In the genomic region with DNA sequence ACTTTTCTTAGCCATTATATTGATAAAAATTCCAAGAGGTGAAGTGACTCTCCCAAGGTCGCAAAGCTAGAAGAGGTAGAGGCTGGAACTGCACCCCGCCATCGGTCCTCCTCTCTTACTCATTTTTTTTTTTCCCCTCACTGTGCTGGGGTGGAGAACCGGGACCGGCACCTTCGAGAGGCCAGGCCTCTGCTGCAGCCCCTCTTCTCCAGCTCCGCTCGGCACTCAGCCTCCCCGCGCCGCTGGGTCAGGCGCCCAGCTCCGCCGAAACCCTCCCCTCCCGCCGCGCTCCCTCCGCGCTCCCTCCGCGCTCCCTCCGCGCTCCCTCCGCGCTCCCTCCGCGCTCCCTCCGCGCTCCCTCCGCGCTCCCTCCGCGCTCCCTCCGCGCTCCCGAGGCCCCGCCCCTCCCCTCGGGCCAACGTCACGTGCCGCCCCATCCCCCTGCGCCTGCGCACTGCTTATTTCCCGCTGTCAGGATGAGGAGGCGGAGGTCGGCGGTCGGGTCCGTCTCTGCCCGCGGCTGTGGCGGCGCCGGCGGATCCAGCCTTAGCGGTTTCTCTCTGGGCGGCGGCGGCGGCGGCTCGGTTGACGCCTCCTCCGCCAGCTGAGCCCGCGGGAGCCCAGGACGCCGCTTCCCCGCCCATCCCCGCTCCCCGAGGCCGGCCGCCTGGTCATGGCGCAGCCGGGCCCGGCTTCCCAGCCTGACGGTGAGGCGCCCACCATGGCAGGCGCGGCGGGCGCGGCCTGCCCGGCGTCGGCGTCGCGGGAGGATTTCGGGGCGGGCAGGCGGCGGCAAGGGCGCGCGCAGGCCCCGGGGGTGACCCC, we compare ENCODE assay signal across 8 cellular contexts. TPM values are rescaled to one million over a fixed set of nuclear protein-coding genes. Genes with fewer than 3 reads are reported as not detected.
A peak's percentile ranks its signal among the peaks of the same experiment; 100 is the strongest.
DNase-seq lines count a peak whose midpoint lies in the region; ATAC-seq and TF ChIP-seq lines count a peak whose summit lies in the region.

A gene with protein sequence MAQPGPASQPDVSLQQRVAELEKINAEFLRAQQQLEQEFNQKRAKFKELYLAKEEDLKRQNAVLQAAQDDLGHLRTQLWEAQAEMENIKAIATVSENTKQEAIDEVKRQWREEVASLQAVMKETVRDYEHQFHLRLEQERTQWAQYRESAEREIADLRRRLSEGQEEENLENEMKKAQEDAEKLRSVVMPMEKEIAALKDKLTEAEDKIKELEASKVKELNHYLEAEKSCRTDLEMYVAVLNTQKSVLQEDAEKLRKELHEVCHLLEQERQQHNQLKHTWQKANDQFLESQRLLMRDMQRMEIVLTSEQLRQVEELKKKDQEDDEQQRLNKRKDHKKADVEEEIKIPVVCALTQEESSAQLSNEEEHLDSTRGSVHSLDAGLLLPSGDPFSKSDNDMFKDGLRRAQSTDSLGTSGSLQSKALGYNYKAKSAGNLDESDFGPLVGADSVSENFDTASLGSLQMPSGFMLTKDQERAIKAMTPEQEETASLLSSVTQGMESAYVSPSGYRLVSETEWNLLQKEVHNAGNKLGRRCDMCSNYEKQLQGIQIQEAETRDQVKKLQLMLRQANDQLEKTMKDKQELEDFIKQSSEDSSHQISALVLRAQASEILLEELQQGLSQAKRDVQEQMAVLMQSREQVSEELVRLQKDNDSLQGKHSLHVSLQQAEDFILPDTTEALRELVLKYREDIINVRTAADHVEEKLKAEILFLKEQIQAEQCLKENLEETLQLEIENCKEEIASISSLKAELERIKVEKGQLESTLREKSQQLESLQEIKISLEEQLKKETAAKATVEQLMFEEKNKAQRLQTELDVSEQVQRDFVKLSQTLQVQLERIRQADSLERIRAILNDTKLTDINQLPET (plus strand): TSS at position 471 of the 825 bp plus-strand sequence. CDS start 203 bp downstream, at position 674.

- H3K9me3 ChIP-seq in heart left ventricle (no peaks in the 10 kb centered on the region), transverse colon (no peaks in the 10 kb centered on the region)

- peaks cover 0 to 40% (median 31%) of the 10 kb centered on the region in 12 donors for H3K4me1 ChIP-seq in heart left ventricle
- peaks cover 3 to 37% (median 15%) of the 10 kb centered on the region in 4 donors for H3K4me1 ChIP-seq in transverse colon

- in situ Hi-C loops in G401 (cut with HindIII; ENCODE audit: low sequenced_read_pairs), result no loop called here
- in situ Hi-C loops in transverse colon (cut with MboI; ENCODE audit: low pct_ligation_motif_present in 1 of 4, low pct_unique_long_range_greater_than_20kb in 1 of 4, low sequenced_read_pairs in 3 of 4), result no loop called here

- TF ChIP-seq POLR2A in heart left ventricle (IDR thresholded peaks at IDR 0.05) (peak; percentile 38 to 91), transverse colon (IDR thresholded peaks at IDR 0.05) (peak; percentile 82)

- POLR2A ChIA-PET in HEK293T (lab: Yijun Ruan, JAX), result interaction anchor here (0.8 to 1.2 kb wide), 6 partner anchors 8 to 26 kb away, joined by 3 to 6 read pairs (median 4); no protein-coding TSS in a partner anchor

- CTCF ChIA-PET in HEK293T (lab: Yijun Ruan, JAX), result interaction anchor here (0.6 to 0.9 kb wide), 3 partner anchors 83 to 1396 kb away, joined by 3 to 4 read pairs (median 3); no protein-coding TSS in a partner anchor

- intact Hi-C loops in heart left ventricle (cut with DNase I) (loop anchor here in 1 of 10 donors (10.0 kb wide), 1 partner anchor 87 kb away; a partner anchor contains a TSS), posterior cingulate gyrus (cut with DNase I) (no loop called here), transverse colon (cut with DNase I; ENCODE audit: low total_unique reads) (no loop called here)

- peaks cover 0 to 3% (median 0%) of the 10 kb centered on the region in 9 donors for H3K36me3 ChIP-seq in heart left ventricle
- no peaks in the 10 kb centered on the region for H3K36me3 ChIP-seq in transverse colon

- H3K4me3 ChIP-seq in heart left ventricle (peak within 1 kb of the TSS; percentile 63 to 99 (median 83)), transverse colon (peak within 1 kb of the TSS; percentile 61 to 97 (median 86))

- WGBS in adipose tissue, 3 donors, result 1% methylated on average over 62 to 97 of the region's 97 CpGs
- WGBS in heart left ventricle, 4 donors, result 1 to 2% (median 2%) methylated on average over 36 to 97 of the region's 97 CpGs
- 1% methylated on average over 50 of the region's 97 CpGs; no CpG with 5 or more reads in 1 of the 2 donors for WGBS in transverse colon (ENCODE audit: low coverage in 1 of 2), 2 donors

- TF ChIP-seq CTCF in heart left ventricle (IDR thresholded peaks at IDR 0.05) (peak in 3 of 12 donors; percentile 12 to 31 (median 30)), transverse colon (IDR thresholded peaks at IDR 0.05) (peak in 4 of 5 experiments; percentile 20 to 67 (median 48))

- no peaks in the 10 kb centered on the region for H3K27me3 ChIP-seq in heart left ventricle
- no peaks in the 10 kb centered on the region for H3K27me3 ChIP-seq in transverse colon

- H3K27ac ChIP-seq in adipose tissue (ENCODE audit: low read depth, low read length), result peak within 1 kb of the TSS; percentile 83
- peak within 1 kb of the TSS; percentile 87 to 97 (median 93) for H3K27ac ChIP-seq in heart left ventricle
- H3K27ac ChIP-seq in transverse colon, result peak within 1 kb of the TSS; percentile 83 to 98 (median 94)

- no peak for TF ChIP-seq EP300 in transverse colon (IDR thresholded peaks at IDR 0.05; ENCODE audit: low read depth)

- DNase-seq in G401 (ENCODE audit: low spot score) (peak; percentile 81), HEK293T (ENCODE audit: extremely low spot score) (peak; percentile 94), NCI-H1436 treated with DMSO at 0.1 percent for 48 hours (lab: John Stamatoyannopoulos, UW) (peak; percentile 49), T-helper 1 cell (peak; percentile 90 to 93 (median 91)), heart left ventricle (peak; percentile 94 to 98 (median 95)), posterior cingulate gyrus (peak; percentile 87 to 98 (median 90)), transverse colon (peak; percentile 95)

- ATAC-seq in heart left ventricle, result peak; percentile 85 to 95 (median 94)

TF ChIP-seq in HEK293T, 16 proteins besides CTCF, POLR2A, EP300 and RAD21:
- TF ChIP-seq BHLHE40 (IDR thresholded peaks at IDR 0.05; ENCODE audit: borderline replicate concordance), result no peak
- no peak for TF ChIP-seq FOXK2 (IDR thresholded peaks at IDR 0.05)
- no peak for TF ChIP-seq L3MBTL2 (conservative IDR thresholded peaks at IDR 0.05)
- no peak for TF ChIP-seq FOXA1 (IDR thresholded peaks at IDR 0.05)
- no peak for TF ChIP-seq SP1 (IDR thresholded peaks at IDR 0.05)
- TF ChIP-seq ZNF384 (IDR thresholded peaks at IDR 0.05), result 0 out of 2 replicates have a peak, but pooled peaks have one; percentile 19
- TF ChIP-seq TARDBP (IDR thresholded peaks at IDR 0.05), result no peak
- 0 out of 2 replicates have a peak, but pooled peaks have one; percentile 58 for TF ChIP-seq LEF1 (IDR thresholded peaks at IDR 0.05; ENCODE audit: borderline replicate concordance)
- TF ChIP-seq SUZ12 (IDR thresholded peaks at IDR 0.05), result no peak

RNA-seq across cellular contexts. Expression of the gene that starts here (rescaled TPM):
- total RNA-seq in G401 (2014; rRNA removed; shearing (Covaris generic)), result 54.0 and 63.0 TPM in 2 replicates
- polyA plus RNA-seq in adipose tissue (10 to 100 TPM in 2 of 3 donors, 1 to 10 TPM in 1; 7.9 to 31.4 (median 23.8) TPM), heart left ventricle (10 to 100 TPM; 23.5 to 34.8 TPM)
- total RNA-seq in heart left ventricle (10 to 100 TPM; 42.6 to 70.4 (median 54.1) TPM), transverse colon (10 to 100 TPM; 23.6 to 43.8 (median 36.0) TPM)

Comparison
In these comparisons a context has a peak if more than half of its experiments do, and no peak if none do; other contexts are left out.
1. Peak in every context shown above with its lines: DNase-seq, ATAC-seq, H3K4me3 ChIP-seq and H3K27ac ChIP-seq.